Comparison of ENCODE assay signal across 3 cellular contexts in genomic region chr17:68897557-68897956, GRCh38.
TF ChIP-seq lines count a peak whose summit lies in the region.

No MANE protein-coding gene starts in this region.

TF ChIP-seq in HepG2, 621 proteins besides CTCF, POLR2A, EP300 and RAD21:
- TF ChIP-seq ZNF160 (CRISPR knock-in tag; IDR thresholded peaks at IDR 0.05) (peak; percentile 94), RFX3 (CRISPR knock-in tag; IDR thresholded peaks at IDR 0.05) (no peak)

TF ChIP-seq in HEK293, 187 proteins besides CTCF, POLR2A, EP300 and RAD21:
- TF ChIP-seq PATZ1 (tag by site-specific recombination; IDR thresholded peaks at IDR 0.05), result no peak
- TF ChIP-seq ZNF248 (tag by site-specific recombination; IDR thresholded peaks at IDR 0.05), result no peak
- TF ChIP-seq BCL11B (tag by site-specific recombination; IDR thresholded peaks at IDR 0.05; ENCODE audit: low read depth), result no peak
- no peak for TF ChIP-seq ZNF202 (tag by site-specific recombination; IDR thresholded peaks at IDR 0.05; ENCODE audit: borderline replicate concordance)
- peak; percentile 39 for TF ChIP-seq SETDB1 (IDR thresholded peaks at IDR 0.05; ENCODE audit: insufficient read length, low read length)

TF ChIP-seq in K562, 482 proteins besides CTCF, POLR2A, EP300 and RAD21:
- TF ChIP-seq ELF4 (CRISPR knock-in tag; IDR thresholded peaks at IDR 0.05) (no peak), SAFB2 (IDR thresholded peaks at IDR 0.05; ENCODE audit: borderline replicate concordance, low read depth, low read length, severe bottlenecking) (no peak), ELF2 (CRISPR knock-in tag; IDR thresholded peaks at IDR 0.05) (no peak), NR4A1 (CRISPR knock-in tag; IDR thresholded peaks at IDR 0.05) (no peak), NR4A1 (tag; IDR thresholded peaks at IDR 0.05) (no peak), TRIM28 (IDR thresholded peaks at IDR 0.05) (peak; percentile 30; the same call in 1 of the 2 replicates), ZNF445 (CRISPR knock-in tag; IDR thresholded peaks at IDR 0.05; ENCODE audit: low read depth) (no peak), TEAD4 (IDR thresholded peaks at IDR 0.05; ENCODE audit: low read length) (no peak), TEAD4 (CRISPR knock-in tag; IDR thresholded peaks at IDR 0.05; ENCODE audit: borderline replicate concordance) (no peak), ZNF449 (CRISPR knock-in tag; IDR thresholded peaks at IDR 0.05) (no peak), SMAD4 (CRISPR knock-in tag; conservative IDR thresholded peaks at IDR 0.05) (no peak), POLR2B (IDR thresholded peaks at IDR 0.05; ENCODE audit: low read depth, partially characterized antibody) (no peak), HSF4 (CRISPR knock-in tag; IDR thresholded peaks at IDR 0.05; ENCODE audit: borderline replicate concordance) (no peak), DPF2 (IDR thresholded peaks at IDR 0.05) (no peak), KLF13 (tag; IDR thresholded peaks at IDR 0.05; ENCODE audit: borderline replicate concordance, low read depth) (no peak), ZNF143 (CRISPR knock-in tag; IDR thresholded peaks at IDR 0.05) (no peak), ARID1B (IDR thresholded peaks at IDR 0.05) (no peak), MAFG (tag; conservative IDR thresholded peaks at IDR 0.05) (peak; percentile 41), CTCFL (IDR thresholded peaks at IDR 0.05; ENCODE audit: borderline replicate concordance, insufficient read depth, low read depth, low read length, poor library complexity, severe bottlenecking) (no peak), ZNF316 (IDR thresholded peaks at IDR 0.05) (peak; percentile 57), CREB3L1 (IDR thresholded peaks at IDR 0.05; ENCODE audit: borderline replicate concordance, low read depth) (no peak)
- TF ChIP-seq, protein P1, sequence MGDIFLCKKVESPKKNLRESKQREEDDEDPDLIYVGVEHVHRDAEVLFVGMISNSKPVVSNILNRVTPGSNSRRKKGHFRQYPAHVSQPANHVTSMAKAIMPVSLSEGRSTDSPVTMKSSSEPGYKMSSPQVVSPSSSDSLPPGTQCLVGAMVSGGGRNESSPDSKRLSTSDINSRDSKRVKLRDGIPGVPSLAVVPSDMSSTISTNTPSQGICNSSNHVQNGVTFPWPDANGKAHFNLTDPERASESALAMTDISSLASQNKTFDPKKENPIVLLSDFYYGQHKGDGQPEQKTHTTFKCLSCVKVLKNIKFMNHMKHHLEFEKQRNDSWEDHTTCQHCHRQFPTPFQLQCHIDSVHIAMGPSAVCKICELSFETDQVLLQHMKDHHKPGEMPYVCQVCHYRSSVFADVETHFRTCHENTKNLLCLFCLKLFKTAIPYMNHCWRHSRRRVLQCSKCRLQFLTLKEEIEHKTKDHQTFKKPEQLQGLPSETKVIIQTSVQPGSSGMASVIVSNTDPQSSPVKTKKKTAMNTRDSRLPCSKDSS (IDR thresholded peaks at IDR 0.05; ENCODE audit: low read depth, partially characterized antibody), result peak; percentile 36
- TF ChIP-seq, protein P2, sequence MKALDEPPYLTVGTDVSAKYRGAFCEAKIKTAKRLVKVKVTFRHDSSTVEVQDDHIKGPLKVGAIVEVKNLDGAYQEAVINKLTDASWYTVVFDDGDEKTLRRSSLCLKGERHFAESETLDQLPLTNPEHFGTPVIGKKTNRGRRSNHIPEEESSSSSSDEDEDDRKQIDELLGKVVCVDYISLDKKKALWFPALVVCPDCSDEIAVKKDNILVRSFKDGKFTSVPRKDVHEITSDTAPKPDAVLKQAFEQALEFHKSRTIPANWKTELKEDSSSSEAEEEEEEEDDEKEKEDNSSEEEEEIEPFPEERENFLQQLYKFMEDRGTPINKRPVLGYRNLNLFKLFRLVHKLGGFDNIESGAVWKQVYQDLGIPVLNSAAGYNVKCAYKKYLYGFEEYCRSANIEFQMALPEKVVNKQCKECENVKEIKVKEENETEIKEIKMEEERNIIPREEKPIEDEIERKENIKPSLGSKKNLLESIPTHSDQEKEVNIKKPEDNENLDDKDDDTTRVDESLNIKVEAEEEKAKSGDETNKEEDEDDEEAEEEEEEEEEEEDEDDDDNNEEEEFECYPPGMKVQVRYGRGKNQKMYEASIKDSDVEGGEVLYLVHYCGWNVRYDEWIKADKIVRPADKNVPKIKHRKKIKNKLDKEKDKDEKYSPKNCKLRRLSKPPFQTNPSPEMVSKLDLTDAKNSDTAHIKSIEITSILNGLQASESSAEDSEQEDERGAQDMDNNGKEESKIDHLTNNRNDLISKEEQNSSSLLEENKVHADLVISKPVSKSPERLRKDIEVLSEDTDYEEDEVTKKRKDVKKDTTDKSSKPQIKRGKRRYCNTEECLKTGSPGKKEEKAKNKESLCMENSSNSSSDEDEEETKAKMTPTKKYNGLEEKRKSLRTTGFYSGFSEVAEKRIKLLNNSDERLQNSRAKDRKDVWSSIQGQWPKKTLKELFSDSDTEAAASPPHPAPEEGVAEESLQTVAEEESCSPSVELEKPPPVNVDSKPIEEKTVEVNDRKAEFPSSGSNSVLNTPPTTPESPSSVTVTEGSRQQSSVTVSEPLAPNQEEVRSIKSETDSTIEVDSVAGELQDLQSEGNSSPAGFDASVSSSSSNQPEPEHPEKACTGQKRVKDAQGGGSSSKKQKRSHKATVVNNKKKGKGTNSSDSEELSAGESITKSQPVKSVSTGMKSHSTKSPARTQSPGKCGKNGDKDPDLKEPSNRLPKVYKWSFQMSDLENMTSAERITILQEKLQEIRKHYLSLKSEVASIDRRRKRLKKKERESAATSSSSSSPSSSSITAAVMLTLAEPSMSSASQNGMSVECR (CRISPR knock-in tag; IDR thresholded peaks at IDR 0.05), result no peak
- TF ChIP-seq, protein P3, sequence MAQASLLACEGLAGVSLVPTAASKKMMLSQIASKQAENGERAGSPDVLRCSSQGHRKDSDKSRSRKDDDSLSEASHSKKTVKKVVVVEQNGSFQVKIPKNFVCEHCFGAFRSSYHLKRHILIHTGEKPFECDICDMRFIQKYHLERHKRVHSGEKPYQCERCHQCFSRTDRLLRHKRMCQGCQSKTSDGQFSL (CRISPR knock-in tag; IDR thresholded peaks at IDR 0.05), result no peak
- TF ChIP-seq, protein P3 (tag; IDR thresholded peaks at IDR 0.05), result no peak
